8 cellular contexts compared by ENCODE assay signal in the genomic region with DNA sequence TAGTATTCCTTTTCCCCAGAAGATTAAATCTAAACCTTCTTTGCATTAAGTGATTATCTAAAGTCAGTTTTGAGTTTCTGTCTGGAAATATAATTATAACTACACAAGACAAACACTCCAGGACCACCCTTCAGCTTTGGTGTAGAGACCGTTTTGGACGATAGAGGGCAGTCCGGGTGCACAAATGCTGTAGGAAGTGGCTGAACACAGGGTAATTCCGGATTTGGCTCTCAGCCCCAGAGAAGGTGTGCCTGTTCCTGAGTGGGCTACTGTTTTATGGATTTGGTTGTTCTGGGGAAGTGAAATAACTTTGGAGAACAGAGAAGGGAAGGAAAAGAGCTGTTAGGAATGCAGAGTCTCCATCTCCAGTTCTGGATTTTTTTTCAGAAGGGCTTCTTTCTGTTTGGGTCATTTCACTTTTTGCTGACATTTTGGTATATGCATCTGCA. TPM values are rescaled to one million over a fixed set of nuclear protein-coding genes. Genes with fewer than 3 reads are reported as not detected.
A peak's percentile ranks its signal among the peaks of the same experiment; 100 is the strongest.
DNase-seq lines count a peak whose midpoint lies in the region; ATAC-seq, FAIRE-seq and TF ChIP-seq lines count a peak whose summit lies in the region.

No MANE protein-coding gene starts in this region.

- no peak overlapping the region for H3K27ac Mint-ChIP-seq in MCF 10A (ENCODE audit: low read depth, unreplicated experiment)

- POLR2A ChIA-PET in MCF 10A (lab: Yijun Ruan, JAX): interaction anchor here (1.1 kb wide), 1 partner anchor 15 kb away, joined by 4 read pairs; a partner anchor contains a TSS

- H3K36me3 Mint-ChIP-seq in MCF 10A (ENCODE audit: insufficient read depth, unreplicated experiment): peaks cover 48% of the 10 kb centered on the region

- CTCF ChIA-PET in MCF 10A (lab: Yijun Ruan, JAX): interaction anchor here (0.6 to 2.1 kb wide), 20 partner anchors 9 to 310 kb away, joined by 3 to 15 read pairs (median 4); a partner anchor contains a TSS

- H3K4me1 Mint-ChIP-seq in MCF 10A (ENCODE audit: insufficient read depth, unreplicated experiment): peaks cover 13% of the 10 kb centered on the region

- peak; percentile 91 for TF ChIP-seq CTCF in 22Rv1 (IDR thresholded peaks at IDR 0.05)
- peak; percentile 62 for TF ChIP-seq CTCF in GM13976 (IDR thresholded peaks at IDR 0.05; ENCODE audit: borderline replicate concordance, control extremely low read depth, extremely low read depth, insufficient read depth, missing control alignments)
- peak; percentile 61 for TF ChIP-seq CTCF in MCF 10A (IDR thresholded peaks at IDR 0.05; ENCODE audit: unreplicated experiment)

- no peaks in the 10 kb centered on the region for H3K9me3 Mint-ChIP-seq in MCF 10A (ENCODE audit: unreplicated experiment)

- intact Hi-C loops in MCF 10A (cut with micrococcal nuclease): loop anchor here (5.0 kb wide), 1 partner anchor 427 kb away; no protein-coding TSS in a partner anchor

- H3K27me3 Mint-ChIP-seq in MCF 10A (ENCODE audit: insufficient read depth, unreplicated experiment): no peaks in the 10 kb centered on the region

- peak; percentile 53 for FAIRE-seq in TTC549 (lab: Jason Lieb, UNC)

- no peak overlapping the region for H3K27ac ChIP-seq in 22Rv1

- in situ Hi-C loops in GM13976 (cut with MboI; ENCODE audit: low sequenced_read_pairs, unreplicated experiment): no loop called here

- DNase-seq in GM13976 (ENCODE audit: low spot score) (peak; percentile 57), NCI-H128 (lab: John Stamatoyannopoulos, UW; ENCODE audit: unreplicated experiment) (peak; percentile 26), MCF 10A (ENCODE audit: unreplicated experiment) (peak; percentile 56), left lobe of liver (ENCODE audit: low spot score) (peak; percentile 48)
- DNase-seq in stimulated activated CD8-positive, alpha-beta memory T cell treated with anti-CD3 and anti-CD28 coated beads, Interleukin-12 subunit alpha, Interleukin-12 subunit beta, amount 100 ng/mL, for 4 hours (ENCODE audit: low read depth): peak; percentile 13

- no TSS peak for BruUV-seq in MCF 10A (replicated peaks; lab: Mats Ljungman, UMichigan)

- H3K4me3 Mint-ChIP-seq in MCF 10A (ENCODE audit: unreplicated experiment): no peak overlapping the region

- ATAC-seq in HG02798 (IDR thresholded peaks at IDR 0.05; ENCODE audit: poor library complexity, unreplicated experiment): peak; percentile 95
- ATAC-seq in left lobe of liver: peak; percentile 93

RNA-seq across cellular contexts. Expression of a gene that starts 14.8 kb away (rescaled TPM):
- total RNA-seq in MCF 10A (2022) (73.1 and 82.7 TPM in 2 replicates), left lobe of liver (22.9 TPM)

RNA-seq across cellular contexts. Expression of a gene that starts 44.2 kb away (rescaled TPM):
- total RNA-seq in MCF 10A (2022): 7.9 and 12.0 TPM in 2 replicates
- 21.7 TPM for total RNA-seq in left lobe of liver
